11 cellular contexts compared by ENCODE assay signal in genomic region chr4:158020734-158021346, GRCh38.
DNase-seq lines count a peak whose midpoint lies in the region; ATAC-seq, FAIRE-seq and TF ChIP-seq lines count a peak whose summit lies in the region.
"Had no signal": no experiment of that assay in that cellular context is flagged by ENCODE, and none has a peak within 500 bp of the region (broad histone marks: within the 10 kb centered on the region; RNA-seq: fewer than 3 reads in every experiment).

No MANE protein-coding gene starts in this region.

- H3K36me3 ChIP-seq in astrocyte (ENCODE audit: insufficient read depth, low read length) (no peaks in the 10 kb centered on the region), tibial artery (no peaks in the 10 kb centered on the region)
- H3K36me3 ChIP-seq: neutrophil had no signal

- H3K4me3 ChIP-seq in astrocyte (ENCODE audit: insufficient read depth, low read depth, low read length) (no peak overlapping the region), tibial artery (no peak overlapping the region)

- peak overlapping the region; percentile 73 for H3K9ac ChIP-seq in astrocyte (ENCODE audit: low read length)

- TF ChIP-seq CTCF in astrocyte (IDR thresholded peaks at IDR 0.05; ENCODE audit: insufficient read depth, low read depth, low read length) (no peak), tibial artery (IDR thresholded peaks at IDR 0.05) (no peak), GM10248 (IDR thresholded peaks at IDR 0.05; ENCODE audit: control extremely low read depth, extremely low read depth, low read depth, missing control alignments) (no peak)

- H3K27me3 Mint-ChIP-seq in astrocyte (ENCODE audit: low read depth, unreplicated experiment): no peaks in the 10 kb centered on the region
- H3K27me3 Mint-ChIP-seq in activated naive CD4-positive, alpha-beta T cell treated with anti-CD3 and anti-CD28 coated beads, Interleukin-2, amount 10 ng/mL, durations not matched to agents 7 days and 5 days: no peaks in the 10 kb centered on the region
- H3K27me3 Mint-ChIP-seq: stimulated activated naive CD8-positive, alpha-beta T cell treated with anti-CD3 and anti-CD28 coated beads, Interleukin-15, Interleukin-2, amounts not matched to agents 100 ng/mL and 50 ng/mL, for 24 hours had no signal

- no peaks in the 10 kb centered on the region for H4K20me1 ChIP-seq in astrocyte (ENCODE audit: insufficient read depth, low read length)

- intact Hi-C loops in tibial artery (cut with DNase I; ENCODE audit: low total_unique reads): no loop called here

- peak overlapping the region; percentile 64 for H3K4me2 ChIP-seq in astrocyte (ENCODE audit: low read length)

- CTCF ChIA-PET in GM10248 (lab: Yijun Ruan, JAX): no interaction called here
- CTCF ChIA-PET in activated naive CD4-positive, alpha-beta T cell treated with anti-CD3 and anti-CD28 coated beads, Interleukin-2, amount 10 ng/mL, durations not matched to agents 7 days and 5 days (lab: Charles Lee): no interaction called here

- no peaks in the 10 kb centered on the region for H3K79me2 ChIP-seq in astrocyte (ENCODE audit: insufficient read depth, low read length)

- DNase-seq in HT-29 (ENCODE audit: low spot score) (peak; percentile 16), astrocyte (ENCODE audit: low read depth) (peak; percentile 98), islet precursor cell (peak; percentile 61), tibial artery (no peak), GM10248 (ENCODE audit: extremely low spot score) (no peak)
- no peak for DNase-seq in activated naive CD4-positive, alpha-beta T cell treated with anti-CD3 and anti-CD28 coated beads, Interleukin-2, amount 10 ng/mL, durations not matched to agents 7 days and 5 days
- DNase-seq: RPMI8226 had no signal

- H3K36me3 Mint-ChIP-seq in astrocyte (ENCODE audit: low read depth, unreplicated experiment): no peaks in the 10 kb centered on the region
- H3K36me3 Mint-ChIP-seq in activated naive CD4-positive, alpha-beta T cell treated with anti-CD3 and anti-CD28 coated beads, Interleukin-2, amount 10 ng/mL, durations not matched to agents 7 days and 5 days: no peaks in the 10 kb centered on the region

- H3K4me3 Mint-ChIP-seq in astrocyte (ENCODE audit: unreplicated experiment): peak overlapping the region; percentile 7
- H3K4me3 Mint-ChIP-seq in activated naive CD4-positive, alpha-beta T cell treated with anti-CD3 and anti-CD28 coated beads, Interleukin-2, amount 10 ng/mL, durations not matched to agents 7 days and 5 days: no peak overlapping the region
- H3K4me3 Mint-ChIP-seq: stimulated activated naive CD8-positive, alpha-beta T cell treated with anti-CD3 and anti-CD28 coated beads, Interleukin-15, Interleukin-2, amounts not matched to agents 100 ng/mL and 50 ng/mL, for 24 hours had no signal

- peaks cover 2% of the 10 kb centered on the region for H3K9me3 Mint-ChIP-seq in astrocyte (ENCODE audit: unreplicated experiment)
- H3K9me3 Mint-ChIP-seq in activated naive CD4-positive, alpha-beta T cell treated with anti-CD3 and anti-CD28 coated beads, Interleukin-2, amount 10 ng/mL, durations not matched to agents 7 days and 5 days: no peaks in the 10 kb centered on the region
- H3K9me3 Mint-ChIP-seq: stimulated activated naive CD8-positive, alpha-beta T cell treated with anti-CD3 and anti-CD28 coated beads, Interleukin-15, Interleukin-2, amounts not matched to agents 100 ng/mL and 50 ng/mL, for 24 hours had no signal

- POLR2A ChIA-PET in GM10248 (lab: Yijun Ruan, JAX): interaction anchor here (0.5 kb wide), 1 partner anchor 1491 kb away, joined by 4 read pairs; no protein-coding TSS in a partner anchor

- no peak for ATAC-seq in HG03342 (IDR thresholded peaks at IDR 0.05; ENCODE audit: unreplicated experiment)

- H3K9me3 ChIP-seq in astrocyte (ENCODE audit: insufficient read depth, low read depth, low read length) (no peaks in the 10 kb centered on the region), tibial artery (no peaks in the 10 kb centered on the region)
- H3K9me3 ChIP-seq: neutrophil had no signal

- FAIRE-seq in astrocyte (lab: Jason Lieb, UNC): peak; percentile 96
- FAIRE-seq: GM12891 had no signal

- H3K27me3 ChIP-seq in astrocyte (ENCODE audit: insufficient read depth, low read length): no peaks in the 10 kb centered on the region
- H3K27me3 ChIP-seq in tibial artery: no peaks in the 10 kb centered on the region
- H3K27me3 ChIP-seq: neutrophil had no signal

- no peak overlapping the region for H2AFZ ChIP-seq in astrocyte (ENCODE audit: low read depth, low read length)

- H3K27ac ChIP-seq in astrocyte (ENCODE audit: low read depth, low read length) (peak overlapping the region; percentile 95), tibial artery (peak overlapping the region; percentile 62 to 71)
- H3K27ac ChIP-seq: neutrophil had no signal

- peaks cover 23% of the 10 kb centered on the region for H3K4me1 ChIP-seq in astrocyte (ENCODE audit: insufficient read depth, low read length)
- H3K4me1 ChIP-seq in tibial artery: peaks cover 0 to 43% (median 21%) of the 10 kb centered on the region in 4 donors

- H3K4me1 Mint-ChIP-seq in astrocyte (ENCODE audit: low read depth, unreplicated experiment): peaks cover 41% of the 10 kb centered on the region
- no peaks in the 10 kb centered on the region for H3K4me1 Mint-ChIP-seq in activated naive CD4-positive, alpha-beta T cell treated with anti-CD3 and anti-CD28 coated beads, Interleukin-2, amount 10 ng/mL, durations not matched to agents 7 days and 5 days

- peak overlapping the region; percentile 98 for H3K27ac Mint-ChIP-seq in astrocyte (ENCODE audit: unreplicated experiment)
- no peak overlapping the region for H3K27ac Mint-ChIP-seq in activated naive CD4-positive, alpha-beta T cell treated with anti-CD3 and anti-CD28 coated beads, Interleukin-2, amount 10 ng/mL, durations not matched to agents 7 days and 5 days
- H3K27ac Mint-ChIP-seq: stimulated activated naive CD8-positive, alpha-beta T cell treated with anti-CD3 and anti-CD28 coated beads, Interleukin-15, Interleukin-2, amounts not matched to agents 100 ng/mL and 50 ng/mL, for 24 hours had no signal

Comparison
In these comparisons a context has a peak if more than half of its experiments do, and no peak if none do; other contexts are left out.
1. DNase-seq: peak in HT-29 (single experiment), astrocyte (single experiment) and islet precursor cell (single experiment); none in tibial artery (0 of 2), GM10248 (single experiment) and activated naive CD4-positive, alpha-beta T cell treated with anti-CD3 and anti-CD28 coated beads, Interleukin-2, amount 10 ng/mL, durations not matched to agents 7 days and 5 days (single experiment).